1 cellular context compared by ENCODE assay signal in the genomic region with DNA sequence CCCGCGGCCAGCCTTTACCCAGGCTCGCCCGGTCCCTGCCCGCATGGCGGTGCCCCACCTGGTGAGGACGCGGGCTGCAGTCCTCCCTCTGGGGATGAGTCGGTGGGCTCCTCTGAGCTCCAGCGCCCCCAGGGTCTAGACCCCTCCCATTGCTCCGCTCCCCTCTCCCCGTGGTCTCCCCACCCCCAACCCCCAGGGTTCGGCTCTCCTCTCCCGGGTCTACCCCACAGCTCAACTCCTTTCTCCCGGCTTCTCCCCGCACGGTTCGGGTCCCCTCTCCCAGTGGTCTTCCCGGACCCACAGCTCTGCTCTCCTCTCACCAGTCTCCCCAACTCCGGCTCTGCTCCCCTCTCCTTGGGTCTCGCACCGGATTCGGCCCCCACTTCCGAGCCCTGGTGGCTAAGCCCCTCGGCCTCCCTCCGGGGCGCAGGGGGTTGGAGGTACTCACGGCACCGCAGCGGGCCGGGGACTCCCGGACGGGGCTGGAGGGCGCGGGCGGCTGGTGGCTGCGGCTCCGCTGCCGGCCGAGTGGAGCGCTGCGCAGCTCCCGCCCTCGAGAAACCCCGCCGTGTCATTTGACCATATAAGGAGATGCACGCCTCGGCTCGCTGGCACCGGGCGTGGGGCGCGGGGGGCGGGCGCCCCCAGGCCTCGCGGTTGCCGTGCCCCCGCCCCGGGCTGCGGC.
A peak's percentile ranks its signal among the peaks of the same experiment; 100 is the strongest.
TF ChIP-seq lines count a peak whose summit lies in the region.

A gene with protein sequence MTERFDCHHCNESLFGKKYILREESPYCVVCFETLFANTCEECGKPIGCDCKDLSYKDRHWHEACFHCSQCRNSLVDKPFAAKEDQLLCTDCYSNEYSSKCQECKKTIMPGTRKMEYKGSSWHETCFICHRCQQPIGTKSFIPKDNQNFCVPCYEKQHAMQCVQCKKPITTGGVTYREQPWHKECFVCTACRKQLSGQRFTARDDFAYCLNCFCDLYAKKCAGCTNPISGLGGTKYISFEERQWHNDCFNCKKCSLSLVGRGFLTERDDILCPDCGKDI (minus strand): TSS at position 530 of the 685 bp plus-strand sequence. CDS start 12,535 bp downstream, outside the sequence.

TF ChIP-seq in HepG2, 621 proteins besides CTCF, POLR2A, EP300 and RAD21 (continued from another document and continues in another):
- TF ChIP-seq, protein P1, sequence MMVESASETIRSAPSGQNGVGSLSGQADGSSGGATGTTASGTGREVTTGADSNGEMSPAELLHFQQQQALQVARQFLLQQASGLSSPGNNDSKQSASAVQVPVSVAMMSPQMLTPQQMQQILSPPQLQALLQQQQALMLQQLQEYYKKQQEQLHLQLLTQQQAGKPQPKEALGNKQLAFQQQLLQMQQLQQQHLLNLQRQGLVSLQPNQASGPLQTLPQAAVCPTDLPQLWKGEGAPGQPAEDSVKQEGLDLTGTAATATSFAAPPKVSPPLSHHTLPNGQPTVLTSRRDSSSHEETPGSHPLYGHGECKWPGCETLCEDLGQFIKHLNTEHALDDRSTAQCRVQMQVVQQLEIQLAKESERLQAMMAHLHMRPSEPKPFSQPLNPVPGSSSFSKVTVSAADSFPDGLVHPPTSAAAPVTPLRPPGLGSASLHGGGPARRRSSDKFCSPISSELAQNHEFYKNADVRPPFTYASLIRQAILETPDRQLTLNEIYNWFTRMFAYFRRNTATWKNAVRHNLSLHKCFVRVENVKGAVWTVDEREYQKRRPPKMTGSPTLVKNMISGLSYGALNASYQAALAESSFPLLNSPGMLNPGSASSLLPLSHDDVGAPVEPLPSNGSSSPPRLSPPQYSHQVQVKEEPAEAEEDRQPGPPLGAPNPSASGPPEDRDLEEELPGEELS (CRISPR knock-in tag; IDR thresholded peaks at IDR 0.05): no peak
- TF ChIP-seq NR2F1 (CRISPR knock-in tag; IDR thresholded peaks at IDR 0.05) (no peak), SP4 (CRISPR knock-in tag; IDR thresholded peaks at IDR 0.05) (peak; percentile 52), MBNL3 (CRISPR knock-in tag; conservative IDR thresholded peaks at IDR 0.05) (no peak), ZNF724P (CRISPR knock-in tag; IDR thresholded peaks at IDR 0.05; ENCODE audit: borderline replicate concordance) (no peak), ZNF383 (CRISPR knock-in tag; IDR thresholded peaks at IDR 0.05; ENCODE audit: borderline replicate concordance) (no peak), AGO1 (IDR thresholded peaks at IDR 0.05; ENCODE audit: low read depth, low read length, poor library complexity, severe bottlenecking) (no peak), KAT7 (CRISPR knock-in tag; IDR thresholded peaks at IDR 0.05; ENCODE audit: borderline replicate concordance) (no peak), ZNF766 (CRISPR knock-in tag; IDR thresholded peaks at IDR 0.05; ENCODE audit: borderline replicate concordance) (0 out of 2 replicates have a peak, but pooled peaks have one; percentile 28), AHR (CRISPR knock-in tag; IDR thresholded peaks at IDR 0.05) (no peak), HNRNPUL1 (IDR thresholded peaks at IDR 0.05; ENCODE audit: low read depth, low read length) (no peak), RBAK (CRISPR knock-in tag; IDR thresholded peaks at IDR 0.05) (no peak), CREB1 (IDR thresholded peaks at IDR 0.05) (peak; percentile 33; the same call in 1 of the 2 replicates), CREB1 (CRISPR knock-in tag; IDR thresholded peaks at IDR 0.05) (no peak), ELF4 (CRISPR knock-in tag; IDR thresholded peaks at IDR 0.05; ENCODE audit: borderline replicate concordance) (no peak), ZNF343 (CRISPR knock-in tag; IDR thresholded peaks at IDR 0.05) (no peak), NFE2L2 (IDR thresholded peaks at IDR 0.05; ENCODE audit: low read length) (no peak), ZNF891 (CRISPR knock-in tag; IDR thresholded peaks at IDR 0.05) (0 out of 2 replicates have a peak, but pooled peaks have one; percentile 67), RCOR2 (CRISPR knock-in tag; IDR thresholded peaks at IDR 0.05) (no peak), ZKSCAN8 (CRISPR knock-in tag; IDR thresholded peaks at IDR 0.05; ENCODE audit: borderline replicate concordance) (no peak), ZNF264 (CRISPR knock-in tag; IDR thresholded peaks at IDR 0.05) (no peak), ELF1 (CRISPR knock-in tag; IDR thresholded peaks at IDR 0.05) (no peak), ZNF331 (CRISPR knock-in tag; IDR thresholded peaks at IDR 0.05) (peak; percentile 52), HDAC1 (CRISPR knock-in tag; IDR thresholded peaks at IDR 0.05) (0 out of 2 replicates have a peak, but pooled peaks have one; percentile 20), ZNF768 (CRISPR knock-in tag; IDR thresholded peaks at IDR 0.05) (no peak), JUND (CRISPR knock-in tag; IDR thresholded peaks at IDR 0.05) (no peak)
- TF ChIP-seq, protein P2, sequence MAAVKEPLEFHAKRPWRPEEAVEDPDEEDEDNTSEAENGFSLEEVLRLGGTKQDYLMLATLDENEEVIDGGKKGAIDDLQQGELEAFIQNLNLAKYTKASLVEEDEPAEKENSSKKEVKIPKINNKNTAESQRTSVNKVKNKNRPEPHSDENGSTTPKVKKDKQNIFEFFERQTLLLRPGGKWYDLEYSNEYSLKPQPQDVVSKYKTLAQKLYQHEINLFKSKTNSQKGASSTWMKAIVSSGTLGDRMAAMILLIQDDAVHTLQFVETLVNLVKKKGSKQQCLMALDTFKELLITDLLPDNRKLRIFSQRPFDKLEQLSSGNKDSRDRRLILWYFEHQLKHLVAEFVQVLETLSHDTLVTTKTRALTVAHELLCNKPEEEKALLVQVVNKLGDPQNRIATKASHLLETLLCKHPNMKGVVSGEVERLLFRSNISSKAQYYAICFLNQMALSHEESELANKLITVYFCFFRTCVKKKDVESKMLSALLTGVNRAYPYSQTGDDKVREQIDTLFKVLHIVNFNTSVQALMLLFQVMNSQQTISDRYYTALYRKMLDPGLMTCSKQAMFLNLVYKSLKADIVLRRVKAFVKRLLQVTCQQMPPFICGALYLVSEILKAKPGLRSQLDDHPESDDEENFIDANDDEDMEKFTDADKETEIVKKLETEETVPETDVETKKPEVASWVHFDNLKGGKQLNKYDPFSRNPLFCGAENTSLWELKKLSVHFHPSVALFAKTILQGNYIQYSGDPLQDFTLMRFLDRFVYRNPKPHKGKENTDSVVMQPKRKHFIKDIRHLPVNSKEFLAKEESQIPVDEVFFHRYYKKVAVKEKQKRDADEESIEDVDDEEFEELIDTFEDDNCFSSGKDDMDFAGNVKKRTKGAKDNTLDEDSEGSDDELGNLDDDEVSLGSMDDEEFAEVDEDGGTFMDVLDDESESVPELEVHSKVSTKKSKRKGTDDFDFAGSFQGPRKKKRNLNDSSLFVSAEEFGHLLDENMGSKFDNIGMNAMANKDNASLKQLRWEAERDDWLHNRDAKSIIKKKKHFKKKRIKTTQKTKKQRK (IDR thresholded peaks at IDR 0.05; ENCODE audit: low read length): no peak
- TF ChIP-seq, protein P3, sequence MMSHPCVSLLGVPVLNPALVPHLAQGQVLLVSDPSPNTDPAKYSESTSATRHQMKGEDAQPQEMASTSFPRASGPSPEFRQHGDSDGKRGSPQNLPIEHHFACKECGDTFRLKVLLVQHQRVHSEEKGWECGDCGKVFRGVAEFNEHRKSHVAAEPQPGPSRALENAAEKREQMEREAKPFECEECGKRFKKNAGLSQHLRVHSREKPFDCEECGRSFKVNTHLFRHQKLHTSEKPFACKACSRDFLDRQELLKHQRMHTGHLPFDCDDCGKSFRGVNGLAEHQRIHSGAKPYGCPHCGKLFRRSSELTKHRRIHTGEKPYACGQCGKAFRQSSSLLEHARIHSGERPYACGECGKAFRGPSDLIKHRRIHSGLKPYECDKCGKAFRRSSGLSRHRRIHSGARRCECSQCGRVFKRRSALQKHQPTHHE (CRISPR knock-in tag; IDR thresholded peaks at IDR 0.05; ENCODE audit: borderline replicate concordance): no peak
- TF ChIP-seq, protein P4, sequence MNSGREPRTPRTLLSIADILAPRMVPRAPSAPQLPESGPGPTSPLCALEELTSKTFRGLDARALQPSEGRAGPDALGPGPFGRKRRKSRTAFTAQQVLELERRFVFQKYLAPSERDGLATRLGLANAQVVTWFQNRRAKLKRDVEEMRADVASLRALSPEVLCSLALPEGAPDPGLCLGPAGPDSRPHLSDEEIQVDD (CRISPR knock-in tag; IDR thresholded peaks at IDR 0.05; ENCODE audit: borderline replicate concordance): 0 out of 2 replicates have a peak, but pooled peaks have one; percentile 37
- TF ChIP-seq, protein P5, sequence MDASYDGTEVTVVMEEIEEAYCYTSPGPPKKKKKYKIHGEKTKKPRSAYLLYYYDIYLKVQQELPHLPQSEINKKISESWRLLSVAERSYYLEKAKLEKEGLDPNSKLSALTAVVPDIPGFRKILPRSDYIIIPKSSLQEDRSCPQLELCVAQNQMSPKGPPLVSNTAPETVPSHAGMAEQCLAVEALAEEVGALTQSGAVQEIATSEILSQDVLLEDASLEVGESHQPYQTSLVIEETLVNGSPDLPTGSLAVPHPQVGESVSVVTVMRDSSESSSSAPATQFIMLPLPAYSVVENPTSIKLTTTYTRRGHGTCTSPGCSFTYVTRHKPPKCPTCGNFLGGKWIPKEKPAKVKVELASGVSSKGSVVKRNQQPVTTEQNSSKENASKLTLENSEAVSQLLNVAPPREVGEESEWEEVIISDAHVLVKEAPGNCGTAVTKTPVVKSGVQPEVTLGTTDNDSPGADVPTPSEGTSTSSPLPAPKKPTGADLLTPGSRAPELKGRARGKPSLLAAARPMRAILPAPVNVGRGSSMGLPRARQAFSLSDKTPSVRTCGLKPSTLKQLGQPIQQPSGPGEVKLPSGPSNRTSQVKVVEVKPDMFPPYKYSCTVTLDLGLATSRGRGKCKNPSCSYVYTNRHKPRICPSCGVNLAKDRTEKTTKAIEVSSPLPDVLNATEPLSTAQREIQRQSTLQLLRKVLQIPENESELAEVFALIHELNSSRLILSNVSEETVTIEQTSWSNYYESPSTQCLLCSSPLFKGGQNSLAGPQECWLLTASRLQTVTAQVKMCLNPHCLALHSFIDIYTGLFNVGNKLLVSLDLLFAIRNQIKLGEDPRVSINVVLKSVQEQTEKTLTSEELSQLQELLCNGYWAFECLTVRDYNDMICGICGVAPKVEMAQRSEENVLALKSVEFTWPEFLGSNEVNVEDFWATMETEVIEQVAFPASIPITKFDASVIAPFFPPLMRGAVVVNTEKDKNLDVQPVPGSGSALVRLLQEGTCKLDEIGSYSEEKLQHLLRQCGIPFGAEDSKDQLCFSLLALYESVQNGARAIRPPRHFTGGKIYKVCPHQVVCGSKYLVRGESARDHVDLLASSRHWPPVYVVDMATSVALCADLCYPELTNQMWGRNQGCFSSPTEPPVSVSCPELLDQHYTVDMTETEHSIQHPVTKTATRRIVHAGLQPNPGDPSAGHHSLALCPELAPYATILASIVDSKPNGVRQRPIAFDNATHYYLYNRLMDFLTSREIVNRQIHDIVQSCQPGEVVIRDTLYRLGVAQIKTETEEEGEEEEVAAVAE (CRISPR knock-in tag; IDR thresholded peaks at IDR 0.05; ENCODE audit: borderline replicate concordance): no peak
- TF ChIP-seq, protein P6, sequence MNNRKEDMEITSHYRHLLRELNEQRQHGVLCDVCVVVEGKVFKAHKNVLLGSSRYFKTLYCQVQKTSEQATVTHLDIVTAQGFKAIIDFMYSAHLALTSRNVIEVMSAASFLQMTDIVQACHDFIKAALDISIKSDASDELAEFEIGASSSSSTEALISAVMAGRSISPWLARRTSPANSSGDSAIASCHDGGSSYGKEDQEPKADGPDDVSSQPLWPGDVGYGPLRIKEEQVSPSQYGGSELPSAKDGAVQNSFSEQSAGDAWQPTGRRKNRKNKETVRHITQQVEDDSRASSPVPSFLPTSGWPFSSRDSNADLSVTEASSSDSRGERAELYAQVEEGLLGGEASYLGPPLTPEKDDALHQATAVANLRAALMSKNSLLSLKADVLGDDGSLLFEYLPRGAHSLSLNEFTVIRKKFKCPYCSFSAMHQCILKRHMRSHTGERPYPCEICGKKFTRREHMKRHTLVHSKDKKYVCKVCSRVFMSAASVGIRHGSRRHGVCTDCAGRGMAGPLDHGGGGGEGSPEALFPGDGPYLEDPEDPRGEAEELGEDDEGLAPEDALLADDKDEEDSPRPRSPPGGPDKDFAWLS (CRISPR knock-in tag; IDR thresholded peaks at IDR 0.05; ENCODE audit: borderline replicate concordance): no peak
- TF ChIP-seq, protein P7, sequence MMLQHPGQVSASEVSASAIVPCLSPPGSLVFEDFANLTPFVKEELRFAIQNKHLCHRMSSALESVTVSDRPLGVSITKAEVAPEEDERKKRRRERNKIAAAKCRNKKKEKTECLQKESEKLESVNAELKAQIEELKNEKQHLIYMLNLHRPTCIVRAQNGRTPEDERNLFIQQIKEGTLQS (CRISPR knock-in tag; IDR thresholded peaks at IDR 0.05): no peak
- TF ChIP-seq, protein P8, sequence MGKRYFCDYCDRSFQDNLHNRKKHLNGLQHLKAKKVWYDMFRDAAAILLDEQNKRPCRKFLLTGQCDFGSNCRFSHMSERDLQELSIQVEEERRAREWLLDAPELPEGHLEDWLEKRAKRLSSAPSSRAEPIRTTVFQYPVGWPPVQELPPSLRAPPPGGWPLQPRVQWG (CRISPR knock-in tag; IDR thresholded peaks at IDR 0.05; ENCODE audit: borderline replicate concordance, low read depth): no peak
- TF ChIP-seq, protein P9, sequence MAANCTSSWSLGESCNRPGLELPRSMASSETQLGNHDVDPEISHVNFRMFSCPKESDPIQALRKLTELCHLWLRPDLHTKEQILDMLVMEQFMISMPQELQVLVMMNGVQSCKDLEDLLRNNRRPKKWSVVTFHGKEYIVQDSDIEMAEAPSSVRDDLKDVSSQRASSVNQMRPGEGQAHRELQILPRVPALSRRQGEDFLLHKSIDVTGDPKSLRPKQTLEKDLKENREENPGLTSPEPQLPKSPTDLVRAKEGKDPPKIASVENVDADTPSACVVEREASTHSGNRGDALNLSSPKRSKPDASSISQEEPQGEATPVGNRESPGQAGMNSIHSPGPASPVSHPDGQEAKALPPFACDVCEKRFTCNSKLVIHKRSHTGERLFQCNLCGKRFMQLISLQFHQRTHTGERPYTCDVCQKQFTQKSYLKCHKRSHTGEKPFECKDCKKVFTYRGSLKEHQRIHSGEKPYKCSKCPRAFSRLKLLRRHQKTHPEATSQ (CRISPR knock-in tag; IDR thresholded peaks at IDR 0.05; ENCODE audit: borderline replicate concordance): no peak
- TF ChIP-seq, protein P10, sequence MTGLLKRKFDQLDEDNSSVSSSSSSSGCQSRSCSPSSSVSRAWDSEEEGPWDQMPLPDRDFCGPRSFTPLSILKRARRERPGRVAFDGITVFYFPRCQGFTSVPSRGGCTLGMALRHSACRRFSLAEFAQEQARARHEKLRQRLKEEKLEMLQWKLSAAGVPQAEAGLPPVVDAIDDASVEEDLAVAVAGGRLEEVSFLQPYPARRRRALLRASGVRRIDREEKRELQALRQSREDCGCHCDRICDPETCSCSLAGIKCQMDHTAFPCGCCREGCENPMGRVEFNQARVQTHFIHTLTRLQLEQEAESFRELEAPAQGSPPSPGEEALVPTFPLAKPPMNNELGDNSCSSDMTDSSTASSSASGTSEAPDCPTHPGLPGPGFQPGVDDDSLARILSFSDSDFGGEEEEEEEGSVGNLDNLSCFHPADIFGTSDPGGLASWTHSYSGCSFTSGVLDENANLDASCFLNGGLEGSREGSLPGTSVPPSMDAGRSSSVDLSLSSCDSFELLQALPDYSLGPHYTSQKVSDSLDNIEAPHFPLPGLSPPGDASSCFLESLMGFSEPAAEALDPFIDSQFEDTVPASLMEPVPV (CRISPR knock-in tag; IDR thresholded peaks at IDR 0.05): no peak
